In the genomic region with DNA sequence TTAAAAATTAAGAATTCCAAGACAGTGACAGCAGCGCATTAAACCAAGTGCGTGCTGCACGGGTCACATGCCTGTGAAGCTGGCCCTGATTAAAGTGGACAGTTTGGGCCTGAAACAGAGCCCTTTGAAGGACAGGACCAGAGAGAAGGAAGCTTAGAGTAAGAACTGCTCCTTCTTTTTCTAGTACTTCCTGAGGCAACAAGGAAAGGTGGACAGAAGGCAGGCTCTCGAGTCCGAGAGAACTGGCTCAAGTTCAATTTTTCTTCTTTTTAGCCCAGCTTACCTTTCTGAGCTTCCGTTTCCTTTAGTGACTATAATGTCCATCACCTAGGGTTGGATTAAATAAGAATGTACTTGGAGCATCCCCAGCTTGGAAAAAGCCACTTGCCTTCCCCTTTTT, we compare ENCODE assay signal across 15 cellular contexts. TPM values are rescaled to one million over a fixed set of nuclear protein-coding genes. Genes with fewer than 3 reads are reported as not detected.
DNase-seq lines count a peak whose midpoint lies in the region; ATAC-seq, FAIRE-seq and TF ChIP-seq lines count a peak whose summit lies in the region.
"Had no signal": no experiment of that assay in that cellular context is flagged by ENCODE, and none has a peak within 500 bp of the region (broad histone marks: within the 10 kb centered on the region; RNA-seq: fewer than 3 reads in every experiment).

No MANE protein-coding gene starts in this region.

- peak overlapping the region; percentile 34; the same call in 1 of the 2 replicates for H2AK5ac ChIP-seq in H1 (ENCODE audit: low read depth, low read length)

- H3K9me3 ChIP-seq in heart left ventricle (no peaks in the 10 kb centered on the region), H1 (ENCODE audit: insufficient read depth in 2 of 2, low read depth in 1 of 2, low read length in 1 of 2) (no peaks in the 10 kb centered on the region), mucosa of rectum (ENCODE audit: control insufficient read depth in 2 of 2, low read length in 2 of 2) (no peaks in the 10 kb centered on the region), thyroid gland (no peaks in the 10 kb centered on the region)

- peaks cover 3% of the 10 kb centered on the region; the same call in 1 of the 2 replicates for H3K23me2 ChIP-seq in H1 (ENCODE audit: low read depth, low read length)

- peaks cover 11 to 96% of the 10 kb centered on the region in 2 experiments; a peak in 3 of 4 replicates for H3K79me2 ChIP-seq in H1 (ENCODE audit: control insufficient read depth in 1 of 2, insufficient read depth in 2 of 2, low read length in 2 of 2)

- CTCF ChIA-PET in H1 (lab: Charles Lee; ENCODE audit: partially characterized antibody) = interaction anchor here (0.8 to 3.9 kb wide), 7 partner anchors 9 to 82 kb away, joined by 3 to 21 read pairs (median 4); no protein-coding TSS in a partner anchor
- CTCF ChIA-PET in activated CD4-positive, alpha-beta T cell treated with anti-CD3 and anti-CD28 coated beads for 36 hours (lab: Charles Lee) = interaction anchor here (1.4 to 2.9 kb wide), 5 partner anchors 10 to 142 kb away, joined by 4 to 24 read pairs (median 7); no protein-coding TSS in a partner anchor

- no peak overlapping the region for H4K8ac ChIP-seq in H1 (ENCODE audit: extremely low read depth, insufficient read depth, low read length)

- FAIRE-seq in H1 (lab: Jason Lieb, UNC) = no peak
- FAIRE-seq: TTC549 had no signal

- no peak for TF ChIP-seq POLR2A in heart left ventricle (IDR thresholded peaks at IDR 0.05)
- TF ChIP-seq POLR2A in H1 (IDR thresholded peaks at IDR 0.05; ENCODE audit: control extremely low read depth in 1 of 2, low read depth in 2 of 2, low read length in 2 of 2) = no peak
- peak in 1 of 2 donors; percentile 3 for TF ChIP-seq POLR2A in thyroid gland (IDR thresholded peaks at IDR 0.05)

- no peak overlapping the region for H4K91ac ChIP-seq in H1 (replicated peaks; ENCODE audit: insufficient read length, low read length)

- no peak overlapping the region for H3K4me2 ChIP-seq in H1 (ENCODE audit: insufficient read depth in 1 of 2, low read depth in 2 of 2, low read length in 2 of 2)

- intact Hi-C loops in heart left ventricle (cut with DNase I) = loop anchor here in 6 of 10 donors (2.0 to 10.0 kb wide), 4 partner anchors 23 to 89 kb away; a partner anchor contains a TSS
- intact Hi-C loops in Right ventricle myocardium superior (cut with DNase I) = no loop called here
- intact Hi-C loops in thyroid gland (cut with DNase I) = no loop called here
- intact Hi-C loops in activated CD4-positive, alpha-beta T cell treated with anti-CD3 and anti-CD28 coated beads for 36 hours (cut with DNase I, micrococcal nuclease) = loop anchor here in 1 of 2 experiments (1.0 kb wide), 1 partner anchor 38 kb away; no protein-coding TSS in a partner anchor

- H3K36me3 Mint-ChIP-seq in activated CD4-positive, alpha-beta T cell treated with anti-CD3 and anti-CD28 coated beads for 36 hours (ENCODE audit: low read depth) = peaks cover 27% of the 10 kb centered on the region

- peaks cover 50 to 66% of the 10 kb centered on the region in 2 experiments for H4K20me1 ChIP-seq in H1 (replicated peaks in 1 of 2; ENCODE audit: control insufficient read depth in 1 of 2, insufficient read depth in 2 of 2, low read length in 2 of 2)

- no peak overlapping the region for H3K9ac ChIP-seq in H1 (replicated peaks in 1 of 4; ENCODE audit: extremely low read depth in 1 of 4, low read depth in 3 of 4, low read length in 3 of 4)
- no peak overlapping the region for H3K9ac ChIP-seq in mucosa of rectum (ENCODE audit: low read depth in 1 of 2, low read length in 2 of 2)

- H3K18ac ChIP-seq in H1 (ENCODE audit: extremely low read depth, low read length) = no peak overlapping the region

- no peak overlapping the region for H3K56ac ChIP-seq in H1 (replicated peaks; ENCODE audit: insufficient read length, low read depth, low read length)

- no peak for TF ChIP-seq CTCF in heart left ventricle (IDR thresholded peaks at IDR 0.05)
- no peak for TF ChIP-seq CTCF in H1 (IDR thresholded peaks at IDR 0.05; ENCODE audit: control extremely low read depth in 1 of 3, insufficient read depth in 1 of 3, low read depth in 1 of 3, low read length in 3 of 3)
- TF ChIP-seq CTCF in thyroid gland (IDR thresholded peaks at IDR 0.05) = no peak

- H2AFZ ChIP-seq in H1 (ENCODE audit: low read length) = no peak overlapping the region

- H3K27ac ChIP-seq in heart left ventricle (peak overlapping the region in 11 of 12 donors; percentile 66 to 92 (median 81)), H1 (ENCODE audit: low read depth, low read length) (no peak overlapping the region), mucosa of rectum (ENCODE audit: low read depth in 2 of 2, low read length in 2 of 2) (peak overlapping the region; percentile 38 to 68), thyroid gland (peak overlapping the region; percentile 73 to 84 (median 80))

- peaks cover 33% of the 10 kb centered on the region for H3K79me1 ChIP-seq in H1 (ENCODE audit: low read depth, low read length)

- no peak overlapping the region for H2BK20ac ChIP-seq in H1 (ENCODE audit: low read length)

- no peaks in the 10 kb centered on the region for H3K27me3 Mint-ChIP-seq in activated CD4-positive, alpha-beta T cell treated with anti-CD3 and anti-CD28 coated beads for 36 hours
- H3K27me3 Mint-ChIP-seq: CD4-positive, alpha-beta memory T cell had no signal

- no peak overlapping the region for H2BK5ac ChIP-seq in H1 (ENCODE audit: low read depth, low read length)

- H2BK120ac ChIP-seq in H1 (replicated peaks; ENCODE audit: low read depth, low read length) = no peak overlapping the region

- H3K36me3 ChIP-seq in heart left ventricle = peaks cover 0 to 1% (median 0%) of the 10 kb centered on the region in 9 donors
- no peaks in the 10 kb centered on the region; a peak in 1 of 8 replicates for H3K36me3 ChIP-seq in H1 (ENCODE audit: control insufficient read depth in 2 of 4, insufficient read depth in 4 of 4, low read length in 3 of 4)
- H3K36me3 ChIP-seq in mucosa of rectum (ENCODE audit: control insufficient read depth in 2 of 2, insufficient read depth in 2 of 2, low read length in 2 of 2) = no peaks in the 10 kb centered on the region
- no peaks in the 10 kb centered on the region for H3K36me3 ChIP-seq in thyroid gland

- no peaks in the 10 kb centered on the region for H3K9me3 Mint-ChIP-seq in activated CD4-positive, alpha-beta T cell treated with anti-CD3 and anti-CD28 coated beads for 36 hours (ENCODE audit: low read depth)

- DNase-seq in heart left ventricle (no peak), Right ventricle myocardium superior (no peak), H1 (ENCODE audit: low read depth in 1 of 2, low spot score in 2 of 2) (no peak), thyroid gland (no peak), HK-2 (ENCODE audit: unreplicated experiment) (no peak), mucosa of gallbladder (ENCODE audit: low spot score) (no peak)
- DNase-seq in activated CD4-positive, alpha-beta T cell treated with anti-CD3 and anti-CD28 coated beads for 36 hours = no peak
- DNase-seq: 8988T; activated CD4-positive, alpha-beta T cell treated with anti-CD3 and anti-CD28 coated beads, Interleukin-2, amount 50 U/mL, for 48 hours; activated T-cell treated with anti-CD3 and anti-CD28 coated beads, Interleukin-2, amount 50 U/mL, for 48 hours; CD4-positive, alpha-beta memory T cell; MV-4-11; NCI-H526 treated with DMSO at 0.1 percent for 48 hours had no signal

- no peak for TF ChIP-seq EP300 in H1 (IDR thresholded peaks at IDR 0.05; ENCODE audit: borderline replicate concordance in 1 of 2, low read depth in 2 of 2, low read length in 2 of 2)

- no peak overlapping the region for H3K4ac ChIP-seq in H1 (replicated peaks; ENCODE audit: insufficient read length, low read depth, low read length)

- H3K23ac ChIP-seq in H1 (ENCODE audit: insufficient read length) = no peak overlapping the region

- no peaks in the 10 kb centered on the region for H3K27me3 ChIP-seq in heart left ventricle
- no peaks in the 10 kb centered on the region; a peak in 1 of 7 replicates for H3K27me3 ChIP-seq in H1 (replicated peaks in 1 of 4; ENCODE audit: control insufficient read depth in 3 of 4, extremely low read depth in 1 of 4, insufficient read depth in 3 of 4, low read length in 3 of 4)
- H3K27me3 ChIP-seq in mucosa of rectum (ENCODE audit: control insufficient read depth in 2 of 2, insufficient read depth in 2 of 2, low read length in 2 of 2) = no peaks in the 10 kb centered on the region
- H3K27me3 ChIP-seq in thyroid gland = no peaks in the 10 kb centered on the region

- ATAC-seq in heart left ventricle (no peak), Right ventricle myocardium superior (ENCODE audit: poor library complexity) (no peak)
- ATAC-seq in activated CD4-positive, alpha-beta T cell treated with anti-CD3 and anti-CD28 coated beads for 36 hours = no peak

- no peak overlapping the region for H3K4me3 ChIP-seq in heart left ventricle
- H3K4me3 ChIP-seq in H1 (ENCODE audit: extremely low read depth in 1 of 4, insufficient read depth in 2 of 4, low read depth in 3 of 4, low read length in 4 of 4) = no peak overlapping the region
- H3K4me3 ChIP-seq in mucosa of rectum (ENCODE audit: low read length in 2 of 2) = peak overlapping the region in 1 of 2 donors; percentile 10
- no peak overlapping the region for H3K4me3 ChIP-seq in thyroid gland (replicated peaks in 1 of 3)

- no peak overlapping the region for H4K5ac ChIP-seq in H1 (ENCODE audit: insufficient read length, low read depth, low read length)

- peaks cover 96% of the 10 kb centered on the region for H3K4me1 Mint-ChIP-seq in activated CD4-positive, alpha-beta T cell treated with anti-CD3 and anti-CD28 coated beads for 36 hours

- H3K4me3 Mint-ChIP-seq in activated CD4-positive, alpha-beta T cell treated with anti-CD3 and anti-CD28 coated beads for 36 hours = no peak overlapping the region

- 34 to 48% (median 46%) methylated on average over 6 of the region's 6 CpGs for WGBS in heart left ventricle, 4 donors
- WGBS in H1 (ENCODE audit: extremely low coverage in 1 of 2, insufficient coverage in 1 of 2, insufficient read length in 1 of 2, insufficient replicate concordance in 2 of 2, low coverage in 1 of 2, low lambda C conversion rate in 2 of 2, missing lambda C conversion rate in 1 of 2), 2 experiments = 94% methylated on average over 6 of the region's 6 CpGs; no CpG with 5 or more reads in 1 of the 2 experiments
- 46 to 49% methylated on average over 6 of the region's 6 CpGs for WGBS in thyroid gland, 2 donors

- H3K4me1 ChIP-seq in heart left ventricle = peaks cover 33 to 100% (median 98%) of the 10 kb centered on the region in 12 donors
- peaks cover 36 to 67% (median 48%) of the 10 kb centered on the region in 4 experiments for H3K4me1 ChIP-seq in H1 (replicated peaks in 1 of 4; ENCODE audit: control insufficient read depth in 3 of 4, insufficient read depth in 4 of 4, low read length in 3 of 4)
- H3K4me1 ChIP-seq in mucosa of rectum (ENCODE audit: control insufficient read depth in 2 of 2, insufficient read depth in 2 of 2, low read length in 2 of 2) = peaks cover 59 to 69% of the 10 kb centered on the region in 2 donors
- H3K4me1 ChIP-seq in thyroid gland = peaks cover 55 to 84% of the 10 kb centered on the region in 2 donors

- POLR2A ChIA-PET in H1 (lab: Charles Lee; ENCODE audit: partially characterized antibody) = interaction anchor here (0.6 to 4.0 kb wide), 4 partner anchors 11 to 29 kb away, joined by 3 to 54 read pairs (median 3); no protein-coding TSS in a partner anchor
- POLR2A ChIA-PET in activated CD4-positive, alpha-beta T cell treated with anti-CD3 and anti-CD28 coated beads for 36 hours (lab: Charles Lee) = no interaction called here

- no peak overlapping the region for H3K14ac ChIP-seq in H1 (ENCODE audit: insufficient read length)

- no peak for TF ChIP-seq RAD21 in H1 (IDR thresholded peaks at IDR 0.05 in 1 of 2, conservative IDR thresholded peaks at IDR 0.05 in 1 of 2; ENCODE audit: low read depth in 2 of 2, low read length in 2 of 2)

- H2BK12ac ChIP-seq in H1 (ENCODE audit: low read depth, low read length) = peak overlapping the region; percentile 11; the same call in 1 of the 2 replicates

- no peak overlapping the region for H3K27ac Mint-ChIP-seq in activated CD4-positive, alpha-beta T cell treated with anti-CD3 and anti-CD28 coated beads for 36 hours

- no peak overlapping the region for H2BK15ac ChIP-seq in H1 (ENCODE audit: low read length)

RNA-seq across cellular contexts. Expression of a gene that starts 26.9 kb away (rescaled TPM):
- total RNA-seq in heart left ventricle (100 to 1,000 TPM in 8 of 9 donors, 10 to 100 TPM in 1; 55.7 to 202 (median 142) TPM), Right ventricle myocardium superior (118 TPM), thyroid gland (100 to 1,000 TPM in 1 of 4 donors, 10 to 100 TPM in 3; 65.4 to 116 (median 79.5) TPM), mucosa of gallbladder (101 TPM)
- polyA plus RNA-seq in heart left ventricle (100 to 1,000 TPM; 134 to 195 TPM), H1 (2011; rRNA removed) (46.8 and 70.8 TPM in 2 replicates)
- total RNA-seq in H1 (2021; fragmentation: NEBNext Ultra II Directional; extraction: Animal tissue kit (Norgen Biotek cat#: 25700)) = 284 and 295 TPM in 2 replicates
- 114 TPM for polyA plus RNA-seq in H1 (2011; cell fraction: cytosol; rRNA removed)
- 28.3 TPM for polyA plus RNA-seq in H1 (2011; cell fraction: nucleus; rRNA removed)
- 332 to 427 TPM (median 351 TPM) in 4 replicates for polyA plus RNA-seq in H1 (2012, experiment 1 of 2)
- polyA plus RNA-seq in H1 (2012, experiment 2 of 2) = 153 TPM
- polyA plus RNA-seq in H1 (2013, experiment 1 of 2) = 224 TPM
- 234 TPM for polyA plus RNA-seq in H1 (2013, experiment 2 of 2)
- 51.5 and 75.1 TPM in 2 replicates for polyA minus RNA-seq in H1 (2011; rRNA and poly(A)+ RNA removed)
- 79.9 TPM for polyA minus RNA-seq in H1 (2011; cell fraction: cytosol; rRNA and poly(A)+ RNA removed)
- polyA minus RNA-seq in H1 (2011; cell fraction: nucleus; rRNA and poly(A)+ RNA removed) = 51.2 TPM
- 100 to 1,000 TPM; 252 to 439 TPM for total RNA-seq in activated CD4-positive, alpha-beta T cell treated with anti-CD3 and anti-CD28 coated beads for 36 hours

Comparison
In these comparisons a context has a peak if more than half of its experiments do, and no peak if none do; other contexts are left out.
1. intact Hi-C loops: an anchor here in heart left ventricle (2.0 to 10.0 kb wide); none called in Right ventricle myocardium superior and thyroid gland.